8 cellular contexts compared by ENCODE assay signal in the genomic region with DNA sequence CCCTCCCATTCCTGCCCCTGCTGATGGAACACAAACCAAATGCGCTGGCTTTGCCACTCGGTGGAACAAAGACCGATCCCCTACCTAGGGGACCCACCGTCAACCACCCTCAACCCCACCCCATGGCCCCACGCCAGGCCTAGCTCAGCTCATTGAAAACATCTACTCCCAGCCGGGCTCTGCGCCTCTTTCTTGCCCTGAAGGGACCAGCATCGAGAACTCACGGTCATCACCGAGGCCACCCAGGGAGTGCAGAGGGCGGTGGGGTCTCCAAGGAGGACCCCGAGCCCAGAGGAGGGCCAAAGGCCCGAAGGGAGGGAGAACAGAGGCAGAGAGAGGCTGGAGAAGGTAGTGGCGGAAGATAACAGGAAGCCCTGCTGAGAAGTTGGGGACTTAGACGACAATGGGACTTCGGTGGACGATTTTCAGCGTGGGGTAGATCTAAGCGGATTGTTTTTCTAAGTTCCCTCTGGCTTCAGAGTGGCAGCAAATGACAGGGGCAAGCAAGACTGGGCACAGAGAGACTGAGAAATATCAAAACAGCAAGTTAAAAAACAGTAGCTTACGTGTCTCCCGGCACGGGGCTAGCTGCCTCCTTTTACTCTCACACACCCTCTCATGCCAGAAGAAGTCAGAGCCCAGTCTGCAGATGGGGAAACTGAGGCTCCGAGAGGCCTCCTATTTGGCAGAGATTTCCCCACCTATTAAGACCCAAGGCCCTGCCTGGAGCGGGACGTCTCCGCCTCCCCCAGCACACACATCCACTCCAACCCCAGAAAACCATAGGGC. TPM values are rescaled to one million over a fixed set of nuclear protein-coding genes. Genes with fewer than 3 reads are reported as not detected.
DNase-seq lines count a peak whose midpoint lies in the region; ATAC-seq and TF ChIP-seq lines count a peak whose summit lies in the region.

No MANE protein-coding gene starts in this region.

- peak overlapping the region; percentile 93 to 99 (median 98) for H3K27ac Mint-ChIP-seq in brain

- no peaks in the 10 kb centered on the region for H3K9me3 ChIP-seq in stomach

- ATAC-seq in left colon (no peak), HG02759 (IDR thresholded peaks at IDR 0.05; ENCODE audit: unreplicated experiment) (no peak), HG02973 (IDR thresholded peaks at IDR 0.05; ENCODE audit: unreplicated experiment) (no peak)

- peaks cover 61% of the 10 kb centered on the region for H3K4me1 Mint-ChIP-seq in brain

- TF ChIP-seq EP300 in stomach (IDR thresholded peaks at IDR 0.05), result no peak

- peaks cover 15% of the 10 kb centered on the region for H3K27me3 Mint-ChIP-seq in brain

- no peak for TF ChIP-seq POLR2A in stomach (IDR thresholded peaks at IDR 0.05)

- TF ChIP-seq CTCF in brain (conservative IDR thresholded peaks at IDR 0.05) (no peak), stomach (IDR thresholded peaks at IDR 0.05) (no peak)

- peak overlapping the region; percentile 93 to 97 (median 95) for H3K4me3 Mint-ChIP-seq in brain

- peak overlapping the region; percentile 61 to 76 (median 70) for H3K4me3 ChIP-seq in stomach

- DNase-seq in DMS 273 (lab: John Stamatoyannopoulos, UW; ENCODE audit: unreplicated experiment), result peak; percentile 65
- DNase-seq in DMS 273 treated with DMSO at 0.1 percent for 48 hours (lab: John Stamatoyannopoulos, UW), result no peak
- DNase-seq in NCI-H748 treated with DMSO at 0.1 percent for 48 hours (lab: John Stamatoyannopoulos, UW), result peak; percentile 36
- peak; percentile 73 to 81 for DNase-seq in left colon
- DNase-seq in stomach, result peak; percentile 62

- H3K27me3 ChIP-seq in stomach, result no peaks in the 10 kb centered on the region

- H3K36me3 ChIP-seq in stomach, result no peaks in the 10 kb centered on the region

- H3K9me3 Mint-ChIP-seq in brain, result no peaks in the 10 kb centered on the region

- peak overlapping the region; percentile 86 to 95 (median 91) for H3K27ac ChIP-seq in stomach

- intact Hi-C loops in left colon (cut with DNase I, micrococcal nuclease) (loop anchor here in 1 of 2 donors (5.0 kb wide), 1 partner anchor 230 kb away; no protein-coding TSS in a partner anchor), stomach (cut with DNase I; ENCODE audit: low total_unique reads) (no loop called here)

- WGBS in stomach, 5 donors, result 0 to 2% (median 1%) methylated on average over 24 to 26 of the region's 26 CpGs

- H3K36me3 Mint-ChIP-seq in brain, result peaks cover 11% of the 10 kb centered on the region

- H3K4me1 ChIP-seq in stomach, result peaks cover 45 to 83% (median 70%) of the 10 kb centered on the region in 4 donors

RNA-seq across cellular contexts. Expression of gene CARHSP1, which starts 1.1 kb away (rescaled TPM):
- polyA plus RNA-seq in brain (ENCODE audit: insufficient read depth, low read depth, low replicate concordance), result 407 TPM
- total RNA-seq in left colon, result 10 to 100 TPM; 50.2 to 50.9 TPM
- 10 to 100 TPM in 4 of 5 donors, 1 to 10 TPM in 1; 2.0 to 78.6 (median 36.4) TPM for total RNA-seq in stomach
- 100 to 1,000 TPM in 2 of 3 donors, 10 to 100 TPM in 1; 95.5 to 190 (median 149) TPM for polyA plus RNA-seq in stomach

RNA-seq across cellular contexts. Expression of gene LITAFD, which starts 14.5 kb away (rescaled TPM):
- polyA plus RNA-seq in brain (ENCODE audit: insufficient read depth, low read depth, low replicate concordance), result not detected
- total RNA-seq in left colon, result not detected
- not detected for total RNA-seq in stomach
- polyA plus RNA-seq in stomach, result not detected
